8 cellular contexts compared by ENCODE assay signal in genomic region chr10:5629789-5630436, GRCh38. TPM values are rescaled to one million over a fixed set of nuclear protein-coding genes. Genes with fewer than 3 reads are reported as not detected.
A peak's percentile ranks its signal among the peaks of the same experiment; 100 is the strongest.
DNase-seq lines count a peak whose midpoint lies in the region; ATAC-seq, FAIRE-seq and TF ChIP-seq lines count a peak whose summit lies in the region.

No MANE protein-coding gene starts in this region.

- 53% methylated on average over 14 of the region's 14 CpGs; no CpG with 5 or more reads in 1 of the 2 experiments for WGBS in H1 (ENCODE audit: extremely low coverage in 1 of 2, insufficient coverage in 1 of 2, insufficient read length in 1 of 2, insufficient replicate concordance in 2 of 2, low coverage in 1 of 2, low lambda C conversion rate in 2 of 2, missing lambda C conversion rate in 1 of 2), 2 experiments

- no peak overlapping the region for H2BK12ac ChIP-seq in H1 (ENCODE audit: low read depth, low read length)

- FAIRE-seq in H1 (lab: Jason Lieb, UNC), result peak; percentile 85

- H3K9me3 Mint-ChIP-seq in activated CD8-positive, alpha-beta T cell treated with anti-CD3 and anti-CD28 coated beads, Interleukin-2, amount 10 ng/mL, durations not matched to agents 7 days and 5 days (ENCODE audit: insufficient read depth), result no peaks in the 10 kb centered on the region

- H3K79me2 ChIP-seq in H1 (ENCODE audit: control insufficient read depth in 1 of 2, insufficient read depth in 2 of 2, low read length in 2 of 2), result no peaks in the 10 kb centered on the region

- no peak overlapping the region for H4K8ac ChIP-seq in H1 (ENCODE audit: extremely low read depth, insufficient read depth, low read length)

- H3K18ac ChIP-seq in H1 (ENCODE audit: extremely low read depth, low read length), result no peak overlapping the region

- no peak overlapping the region for H3K4ac ChIP-seq in H1 (replicated peaks; ENCODE audit: insufficient read length, low read depth, low read length)

- no peak overlapping the region for H2AFZ ChIP-seq in H1 (ENCODE audit: low read length)

- no peaks in the 10 kb centered on the region for H3K9me3 ChIP-seq in H1 (ENCODE audit: insufficient read depth in 2 of 2, low read depth in 1 of 2, low read length in 1 of 2)

- no peak overlapping the region for H2BK120ac ChIP-seq in H1 (replicated peaks; ENCODE audit: low read depth, low read length)

- peak; percentile 85 to 99 (median 94) for TF ChIP-seq CTCF in H1 (IDR thresholded peaks at IDR 0.05; ENCODE audit: control extremely low read depth in 1 of 3, insufficient read depth in 1 of 3, low read depth in 1 of 3, low read length in 3 of 3)

- H3K27me3 ChIP-seq in H1 (replicated peaks in 1 of 4; ENCODE audit: control insufficient read depth in 3 of 4, extremely low read depth in 1 of 4, insufficient read depth in 3 of 4, low read length in 3 of 4), result no peaks in the 10 kb centered on the region

- H2AK5ac ChIP-seq in H1 (ENCODE audit: low read depth, low read length), result no peak overlapping the region

- H3K4me1 ChIP-seq in H1 (replicated peaks in 1 of 4; ENCODE audit: control insufficient read depth in 3 of 4, insufficient read depth in 4 of 4, low read length in 3 of 4), result peaks cover 0 to 5% (median 0%) of the 10 kb centered on the region in 4 experiments; a peak in 2 of 7 replicates

- H3K56ac ChIP-seq in H1 (replicated peaks; ENCODE audit: insufficient read length, low read depth, low read length), result no peak overlapping the region

- H2BK20ac ChIP-seq in H1 (ENCODE audit: low read length), result no peak overlapping the region

- no peak overlapping the region for H3K4me2 ChIP-seq in H1 (ENCODE audit: insufficient read depth in 1 of 2, low read depth in 2 of 2, low read length in 2 of 2)

- H3K23me2 ChIP-seq in H1 (ENCODE audit: low read depth, low read length), result no peaks in the 10 kb centered on the region

- no peak overlapping the region for H3K23ac ChIP-seq in H1 (ENCODE audit: insufficient read length)

- H3K27me3 Mint-ChIP-seq in activated CD8-positive, alpha-beta T cell treated with anti-CD3 and anti-CD28 coated beads, Interleukin-2, amount 10 ng/mL, durations not matched to agents 7 days and 5 days (ENCODE audit: low read depth), result peaks cover 10% of the 10 kb centered on the region

- TF ChIP-seq EP300 in H1 (IDR thresholded peaks at IDR 0.05; ENCODE audit: borderline replicate concordance in 1 of 2, low read depth in 2 of 2, low read length in 2 of 2), result no peak

- H2BK5ac ChIP-seq in H1 (ENCODE audit: low read depth, low read length), result no peak overlapping the region

- no peak overlapping the region for H3K14ac ChIP-seq in H1 (ENCODE audit: insufficient read length)

- peak; percentile 57 to 78 for TF ChIP-seq RAD21 in H1 (IDR thresholded peaks at IDR 0.05 in 1 of 2, conservative IDR thresholded peaks at IDR 0.05 in 1 of 2; ENCODE audit: low read depth in 2 of 2, low read length in 2 of 2)

- no peaks in the 10 kb centered on the region for H3K36me3 ChIP-seq in H1 (ENCODE audit: control insufficient read depth in 2 of 4, insufficient read depth in 4 of 4, low read length in 3 of 4)

- H3K79me1 ChIP-seq in H1 (ENCODE audit: low read depth, low read length), result no peaks in the 10 kb centered on the region

- DNase-seq in AML-193 (lab: John Stamatoyannopoulos, UW) (peak; percentile 62 to 85), NCI-H748 treated with DMSO at 0.1 percent for 48 hours (lab: John Stamatoyannopoulos, UW) (peak; percentile 71), H1 (ENCODE audit: low read depth in 1 of 2, low spot score in 2 of 2) (peak; percentile 33 to 95), midbrain (lab: John Stamatoyannopoulos, UW) (peak; percentile 73)
- peak; percentile 90 for DNase-seq in activated CD8-positive, alpha-beta T cell treated with anti-CD3 and anti-CD28 coated beads, Interleukin-2, amount 10 ng/mL, durations not matched to agents 7 days and 5 days
- peak; percentile 63 to 78 for DNase-seq in stimulated activated CD8-positive, alpha-beta memory T cell treated with anti-CD3 and anti-CD28 coated beads, Interleukin-4, amount 100 ng/mL, for 4 hours (ENCODE audit: low read depth in 2 of 2, low spot score in 1 of 2)

- no peak overlapping the region for H3K27ac ChIP-seq in H1 (ENCODE audit: low read depth, low read length)

- TF ChIP-seq POLR2A in H1 (IDR thresholded peaks at IDR 0.05; ENCODE audit: control extremely low read depth in 1 of 2, low read depth in 2 of 2, low read length in 2 of 2), result no peak

- H3K4me3 Mint-ChIP-seq in activated CD8-positive, alpha-beta T cell treated with anti-CD3 and anti-CD28 coated beads, Interleukin-2, amount 10 ng/mL, durations not matched to agents 7 days and 5 days, result no peak overlapping the region

- POLR2A ChIA-PET in activated CD8-positive, alpha-beta T cell treated with anti-CD3 and anti-CD28 coated beads, Interleukin-2, amount 10 ng/mL, durations not matched to agents 7 days and 5 days (lab: Charles Lee), result no interaction called here
- POLR2A ChIA-PET in H1 (lab: Charles Lee; ENCODE audit: partially characterized antibody), result interaction anchor here (0.7 to 1.2 kb wide), 2 partner anchors 184 to 231 kb away, joined by 3 to 4 read pairs; no protein-coding TSS in a partner anchor

- no peaks in the 10 kb centered on the region for H3K36me3 Mint-ChIP-seq in activated CD8-positive, alpha-beta T cell treated with anti-CD3 and anti-CD28 coated beads, Interleukin-2, amount 10 ng/mL, durations not matched to agents 7 days and 5 days (ENCODE audit: low read depth)

- CTCF ChIA-PET in activated CD8-positive, alpha-beta T cell treated with anti-CD3 and anti-CD28 coated beads, Interleukin-2, amount 10 ng/mL, durations not matched to agents 7 days and 5 days (lab: Charles Lee), result interaction anchor here (0.5 to 2.9 kb wide), 39 partner anchors 9 to 815 kb away, joined by 3 to 20 read pairs (median 4); partner anchors contain the start of gene TASOR2
- CTCF ChIA-PET in H1 (lab: Charles Lee; ENCODE audit: partially characterized antibody), result interaction anchor here (0.7 to 14.0 kb wide), 46 partner anchors 9 to 896 kb away, joined by 3 to 200 read pairs (median 4); partner anchors contain the start of genes AKR1E2, CALML3 and CALML5

- no peak overlapping the region for H3K4me3 ChIP-seq in H1 (ENCODE audit: extremely low read depth in 1 of 4, insufficient read depth in 2 of 4, low read depth in 3 of 4, low read length in 4 of 4)

- ATAC-seq in GM18858 (IDR thresholded peaks at IDR 0.05; ENCODE audit: unreplicated experiment), result peak; percentile 76
- peak; percentile 81 for ATAC-seq in HG03095 (IDR thresholded peaks at IDR 0.05; ENCODE audit: unreplicated experiment)
- ATAC-seq in activated CD8-positive, alpha-beta T cell treated with anti-CD3 and anti-CD28 coated beads, Interleukin-2, amount 10 ng/mL, durations not matched to agents 7 days and 5 days, result peak; percentile 86

- no peak overlapping the region for H4K91ac ChIP-seq in H1 (replicated peaks; ENCODE audit: insufficient read length, low read length)

- H3K27ac Mint-ChIP-seq in activated CD8-positive, alpha-beta T cell treated with anti-CD3 and anti-CD28 coated beads, Interleukin-2, amount 10 ng/mL, durations not matched to agents 7 days and 5 days, result no peak overlapping the region

- no peaks in the 10 kb centered on the region for H4K20me1 ChIP-seq in H1 (replicated peaks in 1 of 2; ENCODE audit: control insufficient read depth in 1 of 2, insufficient read depth in 2 of 2, low read length in 2 of 2)

- no peak overlapping the region for H2BK15ac ChIP-seq in H1 (ENCODE audit: low read length)

- no peak overlapping the region for H4K5ac ChIP-seq in H1 (ENCODE audit: insufficient read length, low read depth, low read length)

- peaks cover 19% of the 10 kb centered on the region for H3K4me1 Mint-ChIP-seq in activated CD8-positive, alpha-beta T cell treated with anti-CD3 and anti-CD28 coated beads, Interleukin-2, amount 10 ng/mL, durations not matched to agents 7 days and 5 days (ENCODE audit: low read depth)

- no peak overlapping the region for H3K9ac ChIP-seq in H1 (replicated peaks in 1 of 4; ENCODE audit: extremely low read depth in 1 of 4, low read depth in 3 of 4, low read length in 3 of 4)

TF ChIP-seq in H1, 55 proteins besides CTCF, POLR2A, EP300 and RAD21 (continues in another document):
- TF ChIP-seq KDM5A (IDR thresholded peaks at IDR 0.05; ENCODE audit: low read length) (no peak), BRCA1 (IDR thresholded peaks at IDR 0.05; ENCODE audit: low read depth, low read length) (no peak), CBX8 (IDR thresholded peaks at IDR 0.05; ENCODE audit: borderline replicate concordance, low read depth, low read length) (no peak), SIRT6 (IDR thresholded peaks at IDR 0.05; ENCODE audit: low read length) (no peak), TEAD4 (IDR thresholded peaks at IDR 0.05; ENCODE audit: low read depth, low read length) (no peak), TBP (IDR thresholded peaks at IDR 0.05; ENCODE audit: low read depth, low read length) (no peak), RNF2 (IDR thresholded peaks at IDR 0.05; ENCODE audit: borderline replicate concordance, low read depth, low read length, missing control alignments, poor library complexity, severe bottlenecking) (no peak), CTBP2 (IDR thresholded peaks at IDR 0.05; ENCODE audit: borderline replicate concordance, insufficient read depth, insufficient read length, low read length) (no peak)

RNA-seq across cellular contexts. Expression of gene ASB13, which starts 36.5 kb away (rescaled TPM):
- 1 to 10 TPM; 4.4 to 5.6 TPM for total RNA-seq in activated CD8-positive, alpha-beta T cell treated with anti-CD3 and anti-CD28 coated beads, Interleukin-2, amount 10 ng/mL, durations not matched to agents 7 days and 5 days
- 20.2 and 22.2 TPM in 2 replicates for total RNA-seq in H1 (2021; fragmentation: NEBNext Ultra II Directional; extraction: Animal tissue kit (Norgen Biotek cat#: 25700))
- 12.3 and 17.0 TPM in 2 replicates for polyA plus RNA-seq in H1 (2011; rRNA removed)
- 14.7 TPM for polyA plus RNA-seq in H1 (2011; cell fraction: cytosol; rRNA removed)
- 18.5 TPM for polyA plus RNA-seq in H1 (2011; cell fraction: nucleus; rRNA removed)
- 10.5 to 16.5 TPM (median 12.9 TPM) in 4 replicates for polyA plus RNA-seq in H1 (2012, experiment 1 of 2)
- polyA plus RNA-seq in H1 (2012, experiment 2 of 2), result 19.8 TPM
- 7.8 TPM for polyA plus RNA-seq in H1 (2013, experiment 1 of 2)
- 8.6 TPM for polyA plus RNA-seq in H1 (2013, experiment 2 of 2)
- 16.9 and 17.8 TPM in 2 replicates for polyA minus RNA-seq in H1 (2011; rRNA and poly(A)+ RNA removed)
- polyA minus RNA-seq in H1 (2011; cell fraction: cytosol; rRNA and poly(A)+ RNA removed), result 18.7 TPM
- polyA minus RNA-seq in H1 (2011; cell fraction: nucleus; rRNA and poly(A)+ RNA removed), result 9.8 TPM

RNA-seq across cellular contexts. Expression of gene TASOR2, which starts 54.7 kb away (rescaled TPM):
- total RNA-seq in activated CD8-positive, alpha-beta T cell treated with anti-CD3 and anti-CD28 coated beads, Interleukin-2, amount 10 ng/mL, durations not matched to agents 7 days and 5 days, result 10 to 100 TPM; 44.5 to 54.3 TPM
- 73.8 and 74.9 TPM in 2 replicates for total RNA-seq in H1 (2021; fragmentation: NEBNext Ultra II Directional; extraction: Animal tissue kit (Norgen Biotek cat#: 25700))
- 11.8 and 13.1 TPM in 2 replicates for polyA plus RNA-seq in H1 (2011; rRNA removed)
- 17.9 TPM for polyA plus RNA-seq in H1 (2011; cell fraction: cytosol; rRNA removed)
- polyA plus RNA-seq in H1 (2011; cell fraction: nucleus; rRNA removed), result 24.2 TPM
- 15.3 to 31.3 TPM (median 22.3 TPM) in 4 replicates for polyA plus RNA-seq in H1 (2012, experiment 1 of 2)
- polyA plus RNA-seq in H1 (2012, experiment 2 of 2), result 1.3 TPM
- 23.7 TPM for polyA plus RNA-seq in H1 (2013, experiment 1 of 2)
- polyA plus RNA-seq in H1 (2013, experiment 2 of 2), result 25.2 TPM
- polyA minus RNA-seq in H1 (2011; rRNA and poly(A)+ RNA removed), result 60.4 and 78.6 TPM in 2 replicates
- polyA minus RNA-seq in H1 (2011; cell fraction: cytosol; rRNA and poly(A)+ RNA removed), result 43.1 TPM
- polyA minus RNA-seq in H1 (2011; cell fraction: nucleus; rRNA and poly(A)+ RNA removed), result 78.6 TPM
